In genomic region chr12:66189476-66189823, GRCh38 we compare ENCODE assay signal across 8 cellular contexts. TPM values are rescaled to one million over a fixed set of nuclear protein-coding genes. Genes with fewer than 3 reads are reported as not detected.
DNase-seq lines count a peak whose midpoint lies in the region; ATAC-seq, FAIRE-seq and TF ChIP-seq lines count a peak whose summit lies in the region.

No MANE protein-coding gene starts in this region.

- 83% methylated on average over 9 of the region's 21 CpGs for WGBS in mammary epithelial cell (ENCODE audit: low coverage, missing lambda C conversion rate)

- H3K79me2 ChIP-seq in mammary epithelial cell (ENCODE audit: insufficient read depth, low read length), result no peaks in the 10 kb centered on the region

- TF ChIP-seq CTCF in AG09309 (IDR thresholded peaks at IDR 0.05; ENCODE audit: control insufficient read depth, insufficient read depth, low read depth, low read length, missing control alignments) (no peak), HFF-Myc (IDR thresholded peaks at IDR 0.05; ENCODE audit: low read depth, low read length, missing control alignments) (no peak), mammary epithelial cell (conservative IDR thresholded peaks at IDR 0.05 in 1 of 2, IDR thresholded peaks at IDR 0.05 in 1 of 2; ENCODE audit: extremely low read depth in 1 of 2, insufficient read depth in 1 of 2, low read depth in 1 of 2, low read length in 2 of 2) (no peak)

- BruUV-seq in mammary epithelial cell (replicated peaks; lab: Mats Ljungman, UMichigan), result no TSS peak

- H3K27me3 ChIP-seq in mammary epithelial cell (ENCODE audit: insufficient read depth, low read length), result peaks cover 10% of the 10 kb centered on the region
- no peaks in the 10 kb centered on the region for H3K27me3 ChIP-seq in muscle layer of duodenum (ENCODE audit: low read depth, low read length)

- H3K9me3 ChIP-seq in mammary epithelial cell (replicated peaks; ENCODE audit: insufficient read depth, low read length) (no peaks in the 10 kb centered on the region), muscle layer of duodenum (ENCODE audit: control insufficient read depth in 1 of 2, low read length in 2 of 2) (no peaks in the 10 kb centered on the region)

- no peak for TF ChIP-seq POLR2A in H54 (IDR thresholded peaks at IDR 0.05; ENCODE audit: low read depth, low read length)

- H3K4me3 ChIP-seq in AG09309 (ENCODE audit: control insufficient read depth, low read depth, low read length), result peak overlapping the region; percentile 58
- H3K4me3 ChIP-seq in HFF-Myc (replicated peaks; ENCODE audit: low read depth, low read length), result peak overlapping the region; percentile 46
- no peak overlapping the region for H3K4me3 ChIP-seq in mammary epithelial cell (replicated peaks in 1 of 3; ENCODE audit: insufficient read depth in 1 of 3, low read depth in 2 of 3, low read length in 3 of 3)
- H3K4me3 ChIP-seq in muscle layer of duodenum (ENCODE audit: low read depth in 1 of 2, low read length in 2 of 2), result peak overlapping the region; percentile 67 to 69

- H3K27ac ChIP-seq in mammary epithelial cell (ENCODE audit: insufficient read depth, low read depth, low read length) (no peak overlapping the region), muscle layer of duodenum (ENCODE audit: low read length) (peak overlapping the region; percentile 80)

- H3K4me1 ChIP-seq in mammary epithelial cell (ENCODE audit: insufficient read depth, low read length), result peaks cover 5% of the 10 kb centered on the region
- H3K4me1 ChIP-seq in muscle layer of duodenum (ENCODE audit: control insufficient read depth in 1 of 2, insufficient read depth in 2 of 2, low read length in 2 of 2), result peaks cover 0 to 3% of the 10 kb centered on the region in 2 donors

- dilution Hi-C loops in mammary epithelial cell (cut with HindIII; ENCODE audit: low sequenced_read_pairs), result no loop called here

- H4K20me1 ChIP-seq in mammary epithelial cell (ENCODE audit: insufficient read depth, low read length), result no peaks in the 10 kb centered on the region

- DNase-seq in AG09309 (ENCODE audit: low read depth) (no peak), HFF-Myc (ENCODE audit: extremely low read depth, low read depth) (no peak), mammary epithelial cell (no peak), H54 (ENCODE audit: insufficient read length, low spot score) (no peak), GM03348 (ENCODE audit: low spot score) (no peak)
- no peak for DNase-seq in central memory CD4-positive, alpha-beta T cell

- no peak for FAIRE-seq in H54 (lab: Jason Lieb, UNC)

- ATAC-seq in HG02970 (IDR thresholded peaks at IDR 0.05; ENCODE audit: low FRiP score, unreplicated experiment), result no peak

- CTCF ChIA-PET in mammary epithelial cell (lab: Charles Lee; ENCODE audit: low non-redundant PET), result no interaction called here

- in situ Hi-C loops in mammary epithelial cell (cut with MboI; ENCODE audit: low sequenced_read_pairs in 2 of 2), result no loop called here

- H2AFZ ChIP-seq in mammary epithelial cell (ENCODE audit: low read depth, low read length), result peak overlapping the region; percentile 80

- peak overlapping the region; percentile 77 for H3K4me2 ChIP-seq in mammary epithelial cell (ENCODE audit: insufficient read depth, low read depth, low read length)

- intact Hi-C loops in mammary epithelial cell (cut with micrococcal nuclease), result no loop called here

- H3K9ac ChIP-seq in mammary epithelial cell (ENCODE audit: insufficient read depth, low read length), result no peak overlapping the region

- H3K36me3 ChIP-seq in mammary epithelial cell (ENCODE audit: insufficient read depth, low read length) (no peaks in the 10 kb centered on the region), muscle layer of duodenum (ENCODE audit: control insufficient read depth in 1 of 2, insufficient read depth in 2 of 2, low read length in 2 of 2) (no peaks in the 10 kb centered on the region)

RNA-seq across cellular contexts. Expression of gene IRAK3, which starts 0.4 kb away (rescaled TPM):
- under 1 TPM; 0.42 to 0.50 TPM for total RNA-seq in mammary epithelial cell
- 0.10 TPM for polyA plus RNA-seq in mammary epithelial cell
- polyA minus RNA-seq in mammary epithelial cell, result not detected

RNA-seq across cellular contexts. Expression of gene TMBIM4, which starts 19.7 kb away (rescaled TPM):
- total RNA-seq in mammary epithelial cell, result 10 to 100 TPM; 57.7 to 76.2 TPM
- polyA plus RNA-seq in mammary epithelial cell, result 67.6 TPM
- polyA minus RNA-seq in mammary epithelial cell, result 12.6 TPM

RNA-seq across cellular contexts. Expression of gene LLPH, which starts 58.9 kb away (rescaled TPM):
- total RNA-seq in mammary epithelial cell, result 10 to 100 TPM in 1 of 2 donors, 1 to 10 TPM in 1; 3.0 to 35.0 TPM
- polyA plus RNA-seq in mammary epithelial cell, result 10.6 TPM
- polyA minus RNA-seq in mammary epithelial cell, result not detected

Comparison
In these comparisons a context has a peak if more than half of its experiments do, and no peak if none do; other contexts are left out.
1. H3K4me3 ChIP-seq: peak in AG09309 (single experiment), HFF-Myc (single experiment) and muscle layer of duodenum (2 of 2); none in mammary epithelial cell (0 of 3).